Comparison of ENCODE assay signal across 19 cellular contexts in genomic region chr16:15043344-15043743, GRCh38.
"Had no signal": no experiment of that assay in that cellular context is flagged by ENCODE, and none has a peak within 500 bp of the region (broad histone marks: within the 10 kb centered on the region; RNA-seq: fewer than 3 reads in every experiment).

No MANE protein-coding gene starts in this region.

- H3K4me3 ChIP-seq: ascending aorta, esophagus squamous epithelium, lower lobe of right lung, right atrium auricular region, skin epidermis, thyroid gland had no signal

- ATAC-seq: activated naive CD8-positive, alpha-beta T cell treated with anti-CD3 and anti-CD28 coated beads, Interleukin-2, amount 50 U/mL, for 24 hours; lower lobe of right lung; stimulated activated naive B cell treated with anti-CD40 and anti-IgM and Interleukin-4, amounts not matched to agents 10 μg/mL and 1 μg/mL and 100 μg/mL, for 72 hours had no signal

- FAIRE-seq: colon, endometrium had no signal

- H3K27ac ChIP-seq: ascending aorta, esophagus squamous epithelium, lower lobe of right lung, right atrium auricular region, skin epidermis, thyroid gland had no signal

- H3K27me3 ChIP-seq: ascending aorta, esophagus squamous epithelium, right atrium auricular region, thyroid gland had no signal

- H3K9me3 ChIP-seq: ascending aorta, esophagus squamous epithelium, lower lobe of right lung, right atrium auricular region, thyroid gland had no signal

- DNase-seq: activated B cell treated with CpG ODN at 0.5 μM for 24 hours; activated CD4-positive, alpha-beta T cell treated with anti-CD3 and anti-CD28 coated beads, Interleukin-2, amount 10 ng/mL, durations not matched to agents 24 days and 14 days; activated CD8-positive, alpha-beta memory T cell treated with anti-CD3 and anti-CD28 coated beads, Interleukin-2, amount 50 U/mL, for 48 hours; activated naive CD4-positive, alpha-beta T cell treated with Interleukin-2 at 50 U/mL for 16 hours; activated naive CD8-positive, alpha-beta T cell treated with anti-CD3 and anti-CD28 coated beads, Interleukin-2, amount 50 U/mL, for 24 hours; esophagus squamous epithelium; foreskin melanocyte; midbrain; stimulated activated CD4-positive, alpha-beta T cell treated with anti-CD3 and anti-CD28 coated beads, Interleukin-15, amount 100 ng/mL, for 24 hours; stimulated activated CD4-positive, alpha-beta T cell treated with anti-CD3 and anti-CD28 coated beads, Interleukin-4, amount 100 ng/mL, for 1 hour; stimulated activated naive B cell treated with anti-CD40 and anti-IgM and Interleukin-4, amounts not matched to agents 10 μg/mL and 1 μg/mL and 100 μg/mL, for 72 hours; T-helper 2 cell; thyroid gland had no signal
